1 cellular context compared by ENCODE assay signal in the genomic region with DNA sequence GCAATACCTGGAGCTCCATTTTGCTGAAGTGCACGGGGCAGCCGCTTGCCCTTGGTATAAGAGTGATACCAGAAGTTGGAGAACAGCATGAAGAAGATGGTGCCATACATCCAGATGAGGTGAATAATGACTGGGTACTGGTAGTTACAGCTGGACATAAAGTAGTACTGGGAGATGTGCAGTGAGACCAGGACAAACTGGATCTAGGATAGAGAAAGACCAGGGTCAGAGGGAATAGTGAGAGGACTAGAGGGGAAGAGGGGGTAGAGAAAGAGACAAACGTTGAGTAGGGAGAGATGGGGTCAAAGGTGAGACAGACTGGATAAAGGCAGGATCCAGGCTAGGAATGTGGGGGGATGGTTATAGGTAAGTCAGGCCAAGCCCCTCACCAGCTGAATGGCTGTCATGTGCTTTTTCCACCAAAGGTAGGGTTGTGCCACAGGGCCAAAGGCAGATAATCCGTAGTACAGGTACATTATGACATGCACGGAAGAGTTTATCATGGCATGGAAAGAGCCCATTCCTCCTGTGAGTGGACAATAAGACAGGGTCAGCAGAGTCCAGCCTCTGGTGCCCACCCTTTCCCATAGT.
TF ChIP-seq lines count a peak whose summit lies in the region.

No MANE protein-coding gene starts in this region.

TF ChIP-seq in endothelial cell of umbilical vein, 7 proteins besides CTCF, POLR2A, EP300 and RAD21:
- TF ChIP-seq JUN (IDR thresholded peaks at IDR 0.05; ENCODE audit: borderline replicate concordance, insufficient read depth, insufficient read length, low read depth) (no peak), POLR2AphosphoS5 (IDR thresholded peaks at IDR 0.05; ENCODE audit: insufficient read depth, low read depth, low read length) (no peak), MYC (IDR thresholded peaks at IDR 0.05; ENCODE audit: low read depth, low read length) (no peak), EZH2 (IDR thresholded peaks at IDR 0.05; ENCODE audit: borderline replicate concordance, low read depth, low read length, severe bottlenecking) (no peak), GATA2 (IDR thresholded peaks at IDR 0.05; ENCODE audit: insufficient read depth, insufficient read length, low read depth, low read length) (no peak), FOS (IDR thresholded peaks at IDR 0.05; ENCODE audit: borderline replicate concordance, insufficient read depth, low read length) (no peak)
- TF ChIP-seq, protein P1, sequence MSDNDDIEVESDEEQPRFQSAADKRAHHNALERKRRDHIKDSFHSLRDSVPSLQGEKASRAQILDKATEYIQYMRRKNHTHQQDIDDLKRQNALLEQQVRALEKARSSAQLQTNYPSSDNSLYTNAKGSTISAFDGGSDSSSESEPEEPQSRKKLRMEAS (IDR thresholded peaks at IDR 0.05; ENCODE audit: insufficient read depth, insufficient read length), result no peak
